In the genomic region with DNA sequence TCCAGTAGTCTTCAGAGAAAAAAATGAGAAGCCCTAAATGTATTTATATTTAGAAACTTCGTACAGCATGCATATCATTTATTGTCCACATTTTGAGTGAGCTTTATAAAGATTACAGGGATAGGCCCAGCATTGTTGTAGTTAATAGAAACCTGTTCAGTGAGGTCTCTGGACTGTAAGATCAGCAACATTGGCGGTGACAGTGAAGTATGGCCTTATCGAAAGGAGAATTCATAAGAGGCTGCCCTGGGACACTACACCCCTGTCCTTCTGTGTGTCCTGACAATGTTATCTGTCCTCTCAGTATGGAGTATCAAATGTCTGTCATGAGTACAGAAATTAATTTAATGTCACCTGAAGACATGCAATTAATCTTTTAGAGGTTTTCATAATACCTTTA, we compare ENCODE assay signal across 18 cellular contexts. TPM values are rescaled to one million over a fixed set of nuclear protein-coding genes. Genes with fewer than 3 reads are reported as not detected.
DNase-seq lines count a peak whose midpoint lies in the region; ATAC-seq and TF ChIP-seq lines count a peak whose summit lies in the region.
"Had no signal": no experiment of that assay in that cellular context is flagged by ENCODE, and none has a peak within 500 bp of the region (broad histone marks: within the 10 kb centered on the region; RNA-seq: fewer than 3 reads in every experiment).

No MANE protein-coding gene starts in this region.

- H3K9me3 Mint-ChIP-seq in activated T-cell treated with anti-CD3 and anti-CD28 coated beads, Interleukin-2, amount 50 U/mL, for 72 hours = peaks cover 2% of the 10 kb centered on the region in 2 donors
- H3K9me3 Mint-ChIP-seq in activated T-cell treated with anti-CD3 and anti-CD28 coated beads, Interleukin-2, amount 50 U/mL, for 4 hours = no peaks in the 10 kb centered on the region
- H3K9me3 Mint-ChIP-seq in activated naive CD8-positive, alpha-beta T cell treated with anti-CD3 and anti-CD28 coated beads, Interleukin-2, amount 50 U/mL, for 24 hours = no peaks in the 10 kb centered on the region

- no peaks in the 10 kb centered on the region for H3K27me3 Mint-ChIP-seq in activated T-cell treated with anti-CD3 and anti-CD28 coated beads, Interleukin-2, amount 50 U/mL, for 72 hours (ENCODE audit: low read depth)
- no peaks in the 10 kb centered on the region for H3K27me3 Mint-ChIP-seq in activated T-cell treated with anti-CD3 and anti-CD28 coated beads, Interleukin-2, amount 50 U/mL, for 4 hours (ENCODE audit: low read depth)
- H3K27me3 Mint-ChIP-seq in activated naive CD8-positive, alpha-beta T cell treated with anti-CD3 and anti-CD28 coated beads, Interleukin-2, amount 50 U/mL, for 24 hours = no peaks in the 10 kb centered on the region

- ATAC-seq in activated T-cell treated with anti-CD3 and anti-CD28 coated beads, Interleukin-2, amount 50 U/mL, for 72 hours (replicated peaks in 1 of 2) = no peak
- no peak for ATAC-seq in activated T-cell treated with anti-CD3 and anti-CD28 coated beads, Interleukin-2, amount 50 U/mL, for 4 hours
- no peak for ATAC-seq in activated naive CD8-positive, alpha-beta T cell treated with anti-CD3 and anti-CD28 coated beads, Interleukin-2, amount 50 U/mL, for 24 hours
- ATAC-seq in mucosa of descending colon (no peak), HG02885 (IDR thresholded peaks at IDR 0.05; ENCODE audit: poor library complexity, unreplicated experiment) (no peak)
- ATAC-seq: Panc1 had no signal

- H3K36me3 ChIP-seq in DOHH2 (ENCODE audit: control insufficient read depth, low read length) (peaks cover 72% of the 10 kb centered on the region), trophoblast cell (ENCODE audit: control insufficient read depth in 1 of 2, insufficient read depth in 2 of 2, low read length in 2 of 2) (peaks cover 5% of the 10 kb centered on the region in 2 experiments), mucosa of descending colon (ENCODE audit: low read depth) (no peaks in the 10 kb centered on the region)
- H3K36me3 ChIP-seq in effector memory CD4-positive, alpha-beta T cell (ENCODE audit: control insufficient read depth, insufficient read depth, low read length) = peaks cover 20% of the 10 kb centered on the region

- H2AK5ac ChIP-seq in trophoblast cell (ENCODE audit: low read length) = no peak overlapping the region

- no peak overlapping the region for H3K18ac ChIP-seq in trophoblast cell (ENCODE audit: low read length)

- peak overlapping the region; percentile 73; the same call in 1 of the 2 replicates for H3K4me3 ChIP-seq in DOHH2 (ENCODE audit: low read length)
- no peak overlapping the region for H3K4me3 ChIP-seq in trophoblast cell (ENCODE audit: low read depth, low read length)
- no peak overlapping the region for H3K4me3 ChIP-seq in effector memory CD4-positive, alpha-beta T cell (ENCODE audit: insufficient read depth, low read depth, low read length, poor library complexity, severe bottlenecking)
- H3K4me3 ChIP-seq in mucosa of descending colon = no peak overlapping the region
- H3K4me3 ChIP-seq: GM23338 had no signal

- no peak overlapping the region for H2BK12ac ChIP-seq in trophoblast cell (ENCODE audit: low read length)

- no peaks in the 10 kb centered on the region for H3K79me1 ChIP-seq in trophoblast cell (ENCODE audit: low read length)

- H2BK120ac ChIP-seq in trophoblast cell (ENCODE audit: insufficient read depth, low read length, poor library complexity) = no peak overlapping the region

- no peak for DNase-seq in activated T-cell treated with anti-CD3 and anti-CD28 coated beads, Interleukin-2, amount 50 U/mL, for 72 hours
- DNase-seq in activated T-cell treated with anti-CD3 and anti-CD28 coated beads, Interleukin-2, amount 50 U/mL, for 4 hours = no peak
- DNase-seq in activated naive CD8-positive, alpha-beta T cell treated with anti-CD3 and anti-CD28 coated beads, Interleukin-2, amount 50 U/mL, for 24 hours = no peak
- DNase-seq in trophoblast cell = no peak
- DNase-seq in effector memory CD4-positive, alpha-beta T cell = no peak
- DNase-seq in mucosa of descending colon = no peak
- DNase-seq: 8988T, C1 segment of cervical spinal cord, Calu3, NCI-H146, NCI-H2081 treated with DMSO at 0.1 percent for 48 hours, NCI-H446, NCI-H82, SHP77 treated with DMSO at 0.1 percent for 48 hours had no signal

- peak overlapping the region; percentile 91; the same call in 1 of the 2 replicates for H3K27ac ChIP-seq in DOHH2 (ENCODE audit: low read depth, low read length)
- H3K27ac ChIP-seq in trophoblast cell (ENCODE audit: low read depth, low read length) = no peak overlapping the region
- no peak overlapping the region for H3K27ac ChIP-seq in effector memory CD4-positive, alpha-beta T cell (ENCODE audit: insufficient read depth, low read length, poor library complexity, severe bottlenecking)

- H4K12ac ChIP-seq in trophoblast cell (ENCODE audit: low read depth, low read length) = no peak overlapping the region

- H3K36me3 Mint-ChIP-seq in activated T-cell treated with anti-CD3 and anti-CD28 coated beads, Interleukin-2, amount 50 U/mL, for 72 hours (ENCODE audit: insufficient read depth in 2 of 2) = peaks cover 5 to 6% of the 10 kb centered on the region in 2 donors
- peaks cover 18% of the 10 kb centered on the region for H3K36me3 Mint-ChIP-seq in activated T-cell treated with anti-CD3 and anti-CD28 coated beads, Interleukin-2, amount 50 U/mL, for 4 hours (ENCODE audit: insufficient read depth)
- H3K36me3 Mint-ChIP-seq in activated naive CD8-positive, alpha-beta T cell treated with anti-CD3 and anti-CD28 coated beads, Interleukin-2, amount 50 U/mL, for 24 hours (ENCODE audit: low read depth) = peaks cover 39% of the 10 kb centered on the region

- no peaks in the 10 kb centered on the region for H3K27me3 ChIP-seq in DOHH2 (ENCODE audit: control insufficient read depth, low read length)
- H3K27me3 ChIP-seq in trophoblast cell (ENCODE audit: insufficient read depth, low read length) = no peaks in the 10 kb centered on the region
- no peaks in the 10 kb centered on the region for H3K27me3 ChIP-seq in effector memory CD4-positive, alpha-beta T cell (replicated peaks; ENCODE audit: control insufficient read depth, insufficient read depth, low read length, poor library complexity, severe bottlenecking)

- no peak overlapping the region for H4K8ac ChIP-seq in trophoblast cell (ENCODE audit: low read depth, low read length)

- H3K9me2 ChIP-seq in DOHH2 (replicated peaks; ENCODE audit: control insufficient read depth, low read length) = no peaks in the 10 kb centered on the region

- H3K23ac ChIP-seq in trophoblast cell (ENCODE audit: low read length) = no peak overlapping the region

- no peak overlapping the region for H3K4me3 Mint-ChIP-seq in activated T-cell treated with anti-CD3 and anti-CD28 coated beads, Interleukin-2, amount 50 U/mL, for 72 hours
- H3K4me3 Mint-ChIP-seq in activated T-cell treated with anti-CD3 and anti-CD28 coated beads, Interleukin-2, amount 50 U/mL, for 4 hours = no peak overlapping the region
- no peak overlapping the region for H3K4me3 Mint-ChIP-seq in activated naive CD8-positive, alpha-beta T cell treated with anti-CD3 and anti-CD28 coated beads, Interleukin-2, amount 50 U/mL, for 24 hours
- H3K4me3 Mint-ChIP-seq: GM23338 had no signal

- H3K9ac ChIP-seq in trophoblast cell (ENCODE audit: low read length) = peak overlapping the region; percentile 69

- intact Hi-C loops in mucosa of descending colon (cut with DNase I, micrococcal nuclease) = no loop called here

- H3K4me1 Mint-ChIP-seq in activated T-cell treated with anti-CD3 and anti-CD28 coated beads, Interleukin-2, amount 50 U/mL, for 72 hours (ENCODE audit: low read depth) = peaks cover 50% of the 10 kb centered on the region
- peaks cover 54% of the 10 kb centered on the region for H3K4me1 Mint-ChIP-seq in activated T-cell treated with anti-CD3 and anti-CD28 coated beads, Interleukin-2, amount 50 U/mL, for 4 hours (ENCODE audit: low read depth)
- H3K4me1 Mint-ChIP-seq in activated naive CD8-positive, alpha-beta T cell treated with anti-CD3 and anti-CD28 coated beads, Interleukin-2, amount 50 U/mL, for 24 hours = peaks cover 69% of the 10 kb centered on the region

- H3K4me2 ChIP-seq in DOHH2 (ENCODE audit: low read length) = peak overlapping the region; percentile 95
- H3K4me2 ChIP-seq in trophoblast cell (ENCODE audit: low read length) = no peak overlapping the region
- H3K4me2 ChIP-seq: GM23338 had no signal

- no peak overlapping the region for H3K14ac ChIP-seq in trophoblast cell (ENCODE audit: low read length)

- H3K4ac ChIP-seq in trophoblast cell (ENCODE audit: low read depth, low read length) = no peak overlapping the region

- H3K9me3 ChIP-seq in DOHH2 (ENCODE audit: control insufficient read depth, insufficient read depth, low read length) (no peaks in the 10 kb centered on the region), trophoblast cell (ENCODE audit: insufficient read depth, low read depth, low read length) (no peaks in the 10 kb centered on the region), mucosa of descending colon (no peaks in the 10 kb centered on the region)
- H3K9me3 ChIP-seq in effector memory CD4-positive, alpha-beta T cell (ENCODE audit: control insufficient read depth, low read length) = no peaks in the 10 kb centered on the region

- H2BK5ac ChIP-seq in trophoblast cell (ENCODE audit: low read depth, low read length, poor library complexity) = no peak overlapping the region

- peaks cover 31% of the 10 kb centered on the region for H3F3A ChIP-seq in DOHH2 (ENCODE audit: control insufficient read depth, insufficient read depth)

- TF ChIP-seq CTCF in DOHH2 (IDR thresholded peaks at IDR 0.05; ENCODE audit: low read depth, low read length, poor library complexity, severe bottlenecking) = no peak
- no peak for TF ChIP-seq CTCF in mucosa of descending colon (IDR thresholded peaks at IDR 0.05)

- H3K79me2 ChIP-seq in DOHH2 (ENCODE audit: control insufficient read depth, low read length) = peaks cover 98% of the 10 kb centered on the region
- H3K79me2 ChIP-seq in trophoblast cell (ENCODE audit: control insufficient read depth, insufficient read depth, low read length, poor library complexity) = no peaks in the 10 kb centered on the region

- no CpG with 5 or more reads among the region's 3 CpGs for WGBS in trophoblast cell (ENCODE audit: extremely low coverage, insufficient coverage, insufficient read length)

- H3K4me1 ChIP-seq in DOHH2 (ENCODE audit: control insufficient read depth, low read length) (peaks cover 73% of the 10 kb centered on the region), trophoblast cell (ENCODE audit: control insufficient read depth in 1 of 2, insufficient read depth in 2 of 2, low read length in 2 of 2) (peaks cover 0 to 2% of the 10 kb centered on the region in 2 experiments), mucosa of descending colon (ENCODE audit: low read depth) (peaks cover 14% of the 10 kb centered on the region)
- no peaks in the 10 kb centered on the region for H3K4me1 ChIP-seq in effector memory CD4-positive, alpha-beta T cell (ENCODE audit: control insufficient read depth, insufficient read depth, low read length, poor library complexity, severe bottlenecking)

- peaks cover 6% of the 10 kb centered on the region; the same call in 1 of the 2 replicates for H4K20me1 ChIP-seq in DOHH2 (ENCODE audit: control insufficient read depth, insufficient read depth, low read depth, low read length)

- no peak overlapping the region for H2AFZ ChIP-seq in trophoblast cell (ENCODE audit: insufficient read depth, low read length, poor library complexity)
- H2AFZ ChIP-seq: GM23338 had no signal

- peak overlapping the region; percentile 48 for H3K27ac Mint-ChIP-seq in activated T-cell treated with anti-CD3 and anti-CD28 coated beads, Interleukin-2, amount 50 U/mL, for 72 hours
- peak overlapping the region; percentile 55 for H3K27ac Mint-ChIP-seq in activated naive CD8-positive, alpha-beta T cell treated with anti-CD3 and anti-CD28 coated beads, Interleukin-2, amount 50 U/mL, for 24 hours
- H3K27ac Mint-ChIP-seq: GM23338 had no signal

- H4K91ac ChIP-seq in trophoblast cell (ENCODE audit: low read depth, low read length) = no peak overlapping the region

RNA-seq across cellular contexts. Expression of gene SHH, which starts 57.2 kb away (rescaled TPM):
- under 1 TPM; 0.05 to 0.10 TPM for total RNA-seq in activated T-cell treated with anti-CD3 and anti-CD28 coated beads, Interleukin-2, amount 50 U/mL, for 72 hours
- total RNA-seq in activated T-cell treated with anti-CD3 and anti-CD28 coated beads, Interleukin-2, amount 50 U/mL, for 4 hours = under 1 TPM in 2 of 3 donors, not detected in 1; 0.05 TPM
- polyA plus RNA-seq in trophoblast cell (2013) = 0.03 TPM in 1 of 2 replicates, not detected in the other
- 1 to 10 TPM; 2.4 to 9.6 (median 6.6) TPM for total RNA-seq in mucosa of descending colon
- total RNA-seq: GM23338 had no signal
- polyA plus RNA-seq: GM23338 had no signal
